Comparison of ENCODE assay signal across 8 cellular contexts in the genomic region with DNA sequence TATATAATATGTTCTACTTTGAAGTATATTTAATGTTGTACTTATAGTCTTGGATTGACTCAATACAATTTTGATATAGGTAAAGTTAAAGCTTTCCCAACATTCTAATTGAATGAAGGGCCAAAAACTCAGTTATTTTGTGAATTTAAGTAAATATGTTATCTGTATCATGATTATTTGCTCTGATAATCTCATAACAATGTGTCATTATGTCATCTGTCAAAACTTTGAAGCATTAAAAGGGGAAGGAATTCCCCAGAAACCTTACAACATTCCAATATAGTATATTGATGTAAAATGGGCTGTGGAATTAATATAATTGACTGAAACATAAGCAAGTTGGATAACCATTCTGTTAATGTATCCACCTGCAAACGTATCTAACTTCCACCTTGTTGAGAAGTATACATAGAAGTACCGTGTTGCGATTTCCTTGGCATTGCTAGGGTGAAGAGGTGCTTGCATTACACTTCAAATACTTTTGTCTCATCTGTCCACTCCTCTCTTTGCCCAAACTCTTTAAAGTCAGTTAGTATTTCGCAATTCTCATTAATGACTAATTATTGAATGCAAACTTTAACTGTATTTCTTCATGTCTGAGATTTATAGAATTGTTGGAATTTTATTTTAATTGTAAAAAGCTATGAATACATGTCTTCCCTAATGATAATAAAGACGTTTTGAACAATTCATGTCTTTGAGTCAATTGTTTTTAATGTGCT.
"Had no signal": no experiment of that assay in that cellular context is flagged by ENCODE, and none has a peak within 500 bp of the region (broad histone marks: within the 10 kb centered on the region; RNA-seq: fewer than 3 reads in every experiment).

No MANE protein-coding gene starts in this region.

- ATAC-seq: GM23338, K562 had no signal

- H3K4me3 ChIP-seq: GM23338, K562 had no signal

- H3K27ac ChIP-seq: HL-60 had no signal

- FAIRE-seq: H1, H54, K562 had no signal

- DNase-seq: H9, HCEC 1CT, KG1 had no signal

- H2AFZ ChIP-seq: GM23338 had no signal

- H3K4me2 ChIP-seq: GM23338 had no signal
